Comparison of ENCODE assay signal across 1 cellular context in the genomic region with DNA sequence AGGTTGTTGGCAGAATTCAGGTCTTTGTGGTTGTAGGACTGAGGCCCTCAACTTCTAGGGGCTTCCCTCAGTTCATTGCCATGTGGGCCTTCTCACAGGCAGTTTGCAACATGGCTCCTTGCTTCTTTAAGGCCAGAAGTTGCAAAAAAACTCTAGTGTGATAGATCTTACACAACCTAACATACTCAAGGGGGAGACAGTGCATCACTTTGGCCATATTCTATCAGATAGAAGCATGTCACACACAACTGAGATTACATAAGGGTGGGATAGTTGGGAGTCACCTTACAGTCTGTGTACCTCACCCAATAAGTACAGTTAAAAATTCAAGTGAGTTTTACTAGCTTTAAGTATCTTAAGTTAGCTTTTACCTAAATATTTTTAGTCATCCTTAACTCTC.
TF ChIP-seq lines count a peak whose summit lies in the region.

No MANE protein-coding gene starts in this region.

TF ChIP-seq in GM12878, 131 proteins besides CTCF, POLR2A, EP300 and RAD21:
- no peak for TF ChIP-seq TARDBP (IDR thresholded peaks at IDR 0.05; ENCODE audit: borderline replicate concordance)
- TF ChIP-seq TCF7 (IDR thresholded peaks at IDR 0.05; ENCODE audit: borderline replicate concordance): no peak
- TF ChIP-seq IKZF1 (conservative IDR thresholded peaks at IDR 0.05): no peak
- TF ChIP-seq GATAD2B (conservative IDR thresholded peaks at IDR 0.05; ENCODE audit: low read depth): no peak
- TF ChIP-seq RAD51 (IDR thresholded peaks at IDR 0.05): no peak
- TF ChIP-seq SRF (IDR thresholded peaks at IDR 0.05; ENCODE audit: low read depth in 2 of 2, low read length in 2 of 2): no peak
- no peak for TF ChIP-seq POU2F2 (IDR thresholded peaks at IDR 0.05; ENCODE audit: borderline replicate concordance, low read depth, low read length)
- TF ChIP-seq, protein P1, sequence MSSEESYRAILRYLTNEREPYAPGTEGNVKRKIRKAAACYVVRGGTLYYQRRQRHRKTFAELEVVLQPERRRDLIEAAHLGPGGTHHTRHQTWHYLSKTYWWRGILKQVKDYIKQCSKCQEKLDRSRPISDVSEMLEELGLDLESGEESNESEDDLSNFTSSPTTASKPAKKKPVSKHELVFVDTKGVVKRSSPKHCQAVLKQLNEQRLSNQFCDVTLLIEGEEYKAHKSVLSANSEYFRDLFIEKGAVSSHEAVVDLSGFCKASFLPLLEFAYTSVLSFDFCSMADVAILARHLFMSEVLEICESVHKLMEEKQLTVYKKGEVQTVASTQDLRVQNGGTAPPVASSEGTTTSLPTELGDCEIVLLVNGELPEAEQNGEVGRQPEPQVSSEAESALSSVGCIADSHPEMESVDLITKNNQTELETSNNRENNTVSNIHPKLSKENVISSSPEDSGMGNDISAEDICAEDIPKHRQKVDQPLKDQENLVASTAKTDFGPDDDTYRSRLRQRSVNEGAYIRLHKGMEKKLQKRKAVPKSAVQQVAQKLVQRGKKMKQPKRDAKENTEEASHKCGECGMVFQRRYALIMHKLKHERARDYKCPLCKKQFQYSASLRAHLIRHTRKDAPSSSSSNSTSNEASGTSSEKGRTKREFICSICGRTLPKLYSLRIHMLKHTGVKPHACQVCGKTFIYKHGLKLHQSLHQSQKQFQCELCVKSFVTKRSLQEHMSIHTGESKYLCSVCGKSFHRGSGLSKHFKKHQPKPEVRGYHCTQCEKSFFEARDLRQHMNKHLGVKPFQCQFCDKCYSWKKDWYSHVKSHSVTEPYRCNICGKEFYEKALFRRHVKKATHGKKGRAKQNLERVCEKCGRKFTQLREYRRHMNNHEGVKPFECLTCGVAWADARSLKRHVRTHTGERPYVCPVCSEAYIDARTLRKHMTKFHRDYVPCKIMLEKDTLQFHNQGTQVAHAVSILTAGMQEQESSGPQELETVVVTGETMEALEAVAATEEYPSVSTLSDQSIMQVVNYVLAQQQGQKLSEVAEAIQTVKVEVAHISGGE (CRISPR knock-in tag; IDR thresholded peaks at IDR 0.05): no peak
- TF ChIP-seq CREB1 (IDR thresholded peaks at IDR 0.05; ENCODE audit: low read depth): no peak
- TF ChIP-seq, protein P2, sequence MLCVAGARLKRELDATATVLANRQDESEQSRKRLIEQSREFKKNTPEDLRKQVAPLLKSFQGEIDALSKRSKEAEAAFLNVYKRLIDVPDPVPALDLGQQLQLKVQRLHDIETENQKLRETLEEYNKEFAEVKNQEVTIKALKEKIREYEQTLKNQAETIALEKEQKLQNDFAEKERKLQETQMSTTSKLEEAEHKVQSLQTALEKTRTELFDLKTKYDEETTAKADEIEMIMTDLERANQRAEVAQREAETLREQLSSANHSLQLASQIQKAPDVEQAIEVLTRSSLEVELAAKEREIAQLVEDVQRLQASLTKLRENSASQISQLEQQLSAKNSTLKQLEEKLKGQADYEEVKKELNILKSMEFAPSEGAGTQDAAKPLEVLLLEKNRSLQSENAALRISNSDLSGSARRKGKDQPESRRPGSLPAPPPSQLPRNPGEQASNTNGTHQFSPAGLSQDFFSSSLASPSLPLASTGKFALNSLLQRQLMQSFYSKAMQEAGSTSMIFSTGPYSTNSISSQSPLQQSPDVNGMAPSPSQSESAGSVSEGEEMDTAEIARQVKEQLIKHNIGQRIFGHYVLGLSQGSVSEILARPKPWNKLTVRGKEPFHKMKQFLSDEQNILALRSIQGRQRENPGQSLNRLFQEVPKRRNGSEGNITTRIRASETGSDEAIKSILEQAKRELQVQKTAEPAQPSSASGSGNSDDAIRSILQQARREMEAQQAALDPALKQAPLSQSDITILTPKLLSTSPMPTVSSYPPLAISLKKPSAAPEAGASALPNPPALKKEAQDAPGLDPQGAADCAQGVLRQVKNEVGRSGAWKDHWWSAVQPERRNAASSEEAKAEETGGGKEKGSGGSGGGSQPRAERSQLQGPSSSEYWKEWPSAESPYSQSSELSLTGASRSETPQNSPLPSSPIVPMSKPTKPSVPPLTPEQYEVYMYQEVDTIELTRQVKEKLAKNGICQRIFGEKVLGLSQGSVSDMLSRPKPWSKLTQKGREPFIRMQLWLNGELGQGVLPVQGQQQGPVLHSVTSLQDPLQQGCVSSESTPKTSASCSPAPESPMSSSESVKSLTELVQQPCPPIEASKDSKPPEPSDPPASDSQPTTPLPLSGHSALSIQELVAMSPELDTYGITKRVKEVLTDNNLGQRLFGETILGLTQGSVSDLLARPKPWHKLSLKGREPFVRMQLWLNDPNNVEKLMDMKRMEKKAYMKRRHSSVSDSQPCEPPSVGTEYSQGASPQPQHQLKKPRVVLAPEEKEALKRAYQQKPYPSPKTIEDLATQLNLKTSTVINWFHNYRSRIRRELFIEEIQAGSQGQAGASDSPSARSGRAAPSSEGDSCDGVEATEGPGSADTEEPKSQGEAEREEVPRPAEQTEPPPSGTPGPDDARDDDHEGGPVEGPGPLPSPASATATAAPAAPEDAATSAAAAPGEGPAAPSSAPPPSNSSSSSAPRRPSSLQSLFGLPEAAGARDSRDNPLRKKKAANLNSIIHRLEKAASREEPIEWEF (IDR thresholded peaks at IDR 0.05; ENCODE audit: insufficient replicate concordance, low read depth, low read length): no peak
- TF ChIP-seq HCFC1 (IDR thresholded peaks at IDR 0.05; ENCODE audit: low read length): no peak
- TF ChIP-seq, protein P3, sequence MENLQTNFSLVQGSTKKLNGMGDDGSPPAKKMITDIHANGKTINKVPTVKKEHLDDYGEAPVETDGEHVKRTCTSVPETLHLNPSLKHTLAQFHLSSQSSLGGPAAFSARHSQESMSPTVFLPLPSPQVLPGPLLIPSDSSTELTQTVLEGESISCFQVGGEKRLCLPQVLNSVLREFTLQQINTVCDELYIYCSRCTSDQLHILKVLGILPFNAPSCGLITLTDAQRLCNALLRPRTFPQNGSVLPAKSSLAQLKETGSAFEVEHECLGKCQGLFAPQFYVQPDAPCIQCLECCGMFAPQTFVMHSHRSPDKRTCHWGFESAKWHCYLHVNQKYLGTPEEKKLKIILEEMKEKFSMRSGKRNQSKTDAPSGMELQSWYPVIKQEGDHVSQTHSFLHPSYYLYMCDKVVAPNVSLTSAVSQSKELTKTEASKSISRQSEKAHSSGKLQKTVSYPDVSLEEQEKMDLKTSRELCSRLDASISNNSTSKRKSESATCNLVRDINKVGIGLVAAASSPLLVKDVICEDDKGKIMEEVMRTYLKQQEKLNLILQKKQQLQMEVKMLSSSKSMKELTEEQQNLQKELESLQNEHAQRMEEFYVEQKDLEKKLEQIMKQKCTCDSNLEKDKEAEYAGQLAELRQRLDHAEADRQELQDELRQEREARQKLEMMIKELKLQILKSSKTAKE (IDR thresholded peaks at IDR 0.05; ENCODE audit: low read depth, poor library complexity, severe bottlenecking): no peak
- TF ChIP-seq ZNF24 (IDR thresholded peaks at IDR 0.05): no peak
- no peak for TF ChIP-seq SREBF1 (IDR thresholded peaks at IDR 0.05; ENCODE audit: low read length)
- no peak for TF ChIP-seq CHD2 (IDR thresholded peaks at IDR 0.05; ENCODE audit: borderline replicate concordance, low read depth, low read length)
- TF ChIP-seq, protein P4, sequence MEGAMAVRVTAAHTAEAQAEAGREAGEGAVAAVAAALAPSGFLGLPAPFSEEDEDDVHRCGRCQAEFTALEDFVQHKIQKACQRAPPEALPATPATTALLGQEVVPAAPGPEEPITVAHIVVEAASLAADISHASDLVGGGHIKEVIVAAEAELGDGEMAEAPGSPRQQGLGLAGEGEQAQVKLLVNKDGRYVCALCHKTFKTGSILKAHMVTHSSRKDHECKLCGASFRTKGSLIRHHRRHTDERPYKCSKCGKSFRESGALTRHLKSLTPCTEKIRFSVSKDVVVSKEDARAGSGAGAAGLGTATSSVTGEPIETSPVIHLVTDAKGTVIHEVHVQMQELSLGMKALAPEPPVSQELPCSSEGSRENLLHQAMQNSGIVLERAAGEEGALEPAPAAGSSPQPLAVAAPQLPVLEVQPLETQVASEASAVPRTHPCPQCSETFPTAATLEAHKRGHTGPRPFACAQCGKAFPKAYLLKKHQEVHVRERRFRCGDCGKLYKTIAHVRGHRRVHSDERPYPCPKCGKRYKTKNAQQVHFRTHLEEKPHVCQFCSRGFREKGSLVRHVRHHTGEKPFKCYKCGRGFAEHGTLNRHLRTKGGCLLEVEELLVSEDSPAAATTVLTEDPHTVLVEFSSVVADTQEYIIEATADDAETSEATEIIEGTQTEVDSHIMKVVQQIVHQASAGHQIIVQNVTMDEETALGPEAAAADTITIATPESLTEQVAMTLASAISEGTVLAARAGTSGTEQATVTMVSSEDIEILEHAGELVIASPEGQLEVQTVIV (IDR thresholded peaks at IDR 0.05; ENCODE audit: borderline replicate concordance, partially characterized antibody): no peak
- TF ChIP-seq, protein P5, sequence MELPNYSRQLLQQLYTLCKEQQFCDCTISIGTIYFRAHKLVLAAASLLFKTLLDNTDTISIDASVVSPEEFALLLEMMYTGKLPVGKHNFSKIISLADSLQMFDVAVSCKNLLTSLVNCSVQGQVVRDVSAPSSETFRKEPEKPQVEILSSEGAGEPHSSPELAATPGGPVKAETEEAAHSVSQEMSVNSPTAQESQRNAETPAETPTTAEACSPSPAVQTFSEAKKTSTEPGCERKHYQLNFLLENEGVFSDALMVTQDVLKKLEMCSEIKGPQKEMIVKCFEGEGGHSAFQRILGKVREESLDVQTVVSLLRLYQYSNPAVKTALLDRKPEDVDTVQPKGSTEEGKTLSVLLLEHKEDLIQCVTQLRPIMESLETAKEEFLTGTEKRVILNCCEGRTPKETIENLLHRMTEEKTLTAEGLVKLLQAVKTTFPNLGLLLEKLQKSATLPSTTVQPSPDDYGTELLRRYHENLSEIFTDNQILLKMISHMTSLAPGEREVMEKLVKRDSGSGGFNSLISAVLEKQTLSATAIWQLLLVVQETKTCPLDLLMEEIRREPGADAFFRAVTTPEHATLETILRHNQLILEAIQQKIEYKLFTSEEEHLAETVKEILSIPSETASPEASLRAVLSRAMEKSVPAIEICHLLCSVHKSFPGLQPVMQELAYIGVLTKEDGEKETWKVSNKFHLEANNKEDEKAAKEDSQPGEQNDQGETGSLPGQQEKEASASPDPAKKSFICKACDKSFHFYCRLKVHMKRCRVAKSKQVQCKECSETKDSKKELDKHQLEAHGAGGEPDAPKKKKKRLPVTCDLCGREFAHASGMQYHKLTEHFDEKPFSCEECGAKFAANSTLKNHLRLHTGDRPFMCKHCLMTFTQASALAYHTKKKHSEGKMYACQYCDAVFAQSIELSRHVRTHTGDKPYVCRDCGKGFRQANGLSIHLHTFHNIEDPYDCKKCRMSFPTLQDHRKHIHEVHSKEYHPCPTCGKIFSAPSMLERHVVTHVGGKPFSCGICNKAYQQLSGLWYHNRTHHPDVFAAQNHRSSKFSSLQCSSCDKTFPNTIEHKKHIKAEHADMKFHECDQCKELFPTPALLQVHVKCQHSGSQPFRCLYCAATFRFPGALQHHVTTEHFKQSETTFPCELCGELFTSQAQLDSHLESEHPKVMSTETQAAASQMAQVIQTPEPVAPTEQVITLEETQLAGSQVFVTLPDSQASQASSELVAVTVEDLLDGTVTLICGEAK (IDR thresholded peaks at IDR 0.05; ENCODE audit: borderline replicate concordance): no peak
- TF ChIP-seq, protein P6, sequence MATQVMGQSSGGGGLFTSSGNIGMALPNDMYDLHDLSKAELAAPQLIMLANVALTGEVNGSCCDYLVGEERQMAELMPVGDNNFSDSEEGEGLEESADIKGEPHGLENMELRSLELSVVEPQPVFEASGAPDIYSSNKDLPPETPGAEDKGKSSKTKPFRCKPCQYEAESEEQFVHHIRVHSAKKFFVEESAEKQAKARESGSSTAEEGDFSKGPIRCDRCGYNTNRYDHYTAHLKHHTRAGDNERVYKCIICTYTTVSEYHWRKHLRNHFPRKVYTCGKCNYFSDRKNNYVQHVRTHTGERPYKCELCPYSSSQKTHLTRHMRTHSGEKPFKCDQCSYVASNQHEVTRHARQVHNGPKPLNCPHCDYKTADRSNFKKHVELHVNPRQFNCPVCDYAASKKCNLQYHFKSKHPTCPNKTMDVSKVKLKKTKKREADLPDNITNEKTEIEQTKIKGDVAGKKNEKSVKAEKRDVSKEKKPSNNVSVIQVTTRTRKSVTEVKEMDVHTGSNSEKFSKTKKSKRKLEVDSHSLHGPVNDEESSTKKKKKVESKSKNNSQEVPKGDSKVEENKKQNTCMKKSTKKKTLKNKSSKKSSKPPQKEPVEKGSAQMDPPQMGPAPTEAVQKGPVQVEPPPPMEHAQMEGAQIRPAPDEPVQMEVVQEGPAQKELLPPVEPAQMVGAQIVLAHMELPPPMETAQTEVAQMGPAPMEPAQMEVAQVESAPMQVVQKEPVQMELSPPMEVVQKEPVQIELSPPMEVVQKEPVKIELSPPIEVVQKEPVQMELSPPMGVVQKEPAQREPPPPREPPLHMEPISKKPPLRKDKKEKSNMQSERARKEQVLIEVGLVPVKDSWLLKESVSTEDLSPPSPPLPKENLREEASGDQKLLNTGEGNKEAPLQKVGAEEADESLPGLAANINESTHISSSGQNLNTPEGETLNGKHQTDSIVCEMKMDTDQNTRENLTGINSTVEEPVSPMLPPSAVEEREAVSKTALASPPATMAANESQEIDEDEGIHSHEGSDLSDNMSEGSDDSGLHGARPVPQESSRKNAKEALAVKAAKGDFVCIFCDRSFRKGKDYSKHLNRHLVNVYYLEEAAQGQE (IDR thresholded peaks at IDR 0.05; ENCODE audit: low read depth, low read length): no peak
